In the genomic region with DNA sequence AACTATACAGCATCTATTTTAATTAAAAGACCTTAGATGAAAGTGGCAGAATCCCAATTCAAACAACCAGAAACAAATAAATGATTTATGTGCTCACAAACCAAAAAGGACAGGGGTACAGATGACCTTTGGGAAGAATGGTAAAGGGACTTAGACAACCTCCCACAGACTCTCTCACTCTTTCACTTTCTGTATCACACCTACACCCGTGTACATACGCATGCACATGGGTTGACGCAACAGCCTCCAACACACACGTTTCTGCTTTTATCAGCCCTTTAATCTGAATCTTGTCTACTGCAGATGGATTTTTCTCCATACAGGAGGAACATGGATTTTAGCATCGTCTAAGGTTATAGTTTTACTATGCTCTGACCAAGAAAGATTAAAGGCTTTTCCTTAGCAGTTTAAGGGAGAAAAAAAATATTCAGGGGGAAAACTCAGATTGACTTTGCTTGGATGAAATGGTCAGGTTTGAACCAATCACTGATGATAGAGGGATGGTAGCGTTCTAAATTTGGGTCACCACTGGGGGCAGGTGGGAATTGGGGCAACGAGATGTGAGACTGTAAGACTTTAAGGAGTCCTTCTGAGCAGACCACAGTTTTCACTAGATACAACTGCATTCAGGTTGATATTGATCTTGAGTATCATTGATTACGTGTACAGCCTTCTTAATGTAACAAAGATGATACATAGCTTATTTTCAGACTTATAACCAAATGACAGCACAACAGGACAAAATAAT, we compare ENCODE assay signal across 24 cellular contexts.
DNase-seq lines count a peak whose midpoint lies in the region; ATAC-seq and TF ChIP-seq lines count a peak whose summit lies in the region.
"Had no signal": no experiment of that assay in that cellular context is flagged by ENCODE, and none has a peak within 500 bp of the region (broad histone marks: within the 10 kb centered on the region; RNA-seq: fewer than 3 reads in every experiment).

No MANE protein-coding gene starts in this region.

- peaks cover 46% of the 10 kb centered on the region for H3K79me2 ChIP-seq in osteoblast (ENCODE audit: insufficient read depth, low read length)

- H3K27ac ChIP-seq in CD4-positive, CD25-positive, alpha-beta regulatory T cell (ENCODE audit: insufficient read depth, low read length, poor library complexity, severe bottlenecking): no peak overlapping the region
- H3K27ac ChIP-seq in effector memory CD4-positive, alpha-beta T cell (ENCODE audit: insufficient read depth, low read length, poor library complexity, severe bottlenecking): no peak overlapping the region
- no peak overlapping the region for H3K27ac ChIP-seq in osteoblast (ENCODE audit: low read depth, low read length)
- H3K27ac ChIP-seq: 22Rv1, adrenal gland, breast epithelium, prostate gland had no signal

- H3K4me2 ChIP-seq in osteoblast (ENCODE audit: insufficient read depth, low read length): no peak overlapping the region
- H3K4me2 ChIP-seq: GM23338 had no signal

- H3K4me1 ChIP-seq in CD4-positive, CD25-positive, alpha-beta regulatory T cell (ENCODE audit: control insufficient read depth, insufficient read depth, low read length, poor library complexity, severe bottlenecking): peaks cover 3% of the 10 kb centered on the region
- H3K4me1 ChIP-seq in effector memory CD4-positive, alpha-beta T cell (ENCODE audit: control insufficient read depth, insufficient read depth, low read length, poor library complexity, severe bottlenecking): no peaks in the 10 kb centered on the region
- H3K4me1 ChIP-seq in osteoblast (ENCODE audit: insufficient read depth, low read length): peaks cover 9% of the 10 kb centered on the region
- H3K4me1 ChIP-seq: breast epithelium, Caco-2, prostate gland had no signal

- no peak for DNase-seq in activated CD4-positive, CD25-positive, alpha-beta regulatory T cell (lab: John Stamatoyannopoulos, UW)
- DNase-seq in CD4-positive, CD25-positive, alpha-beta regulatory T cell: peak in 2 of 3 donors; percentile 26 to 61
- DNase-seq in effector memory CD4-positive, alpha-beta T cell: peak in 2 of 3 donors; percentile 4 to 14
- DNase-seq in osteoblast (ENCODE audit: insufficient read length, low spot score, missing footprints) (no peak), G401 (ENCODE audit: low spot score) (no peak), NK-92 (lab: John Stamatoyannopoulos, UW; ENCODE audit: unreplicated experiment) (no peak)
- DNase-seq: activated CD4-positive, alpha-beta T cell treated with anti-CD3 and anti-CD28 coated beads, Interleukin-2, amount 50 U/mL, for 1 hour; adrenal gland; Caco-2; cortex of kidney; head of caudate nucleus; KBM-7; NCI-H774; nephron progenitor cell; PC-3; SHP77 treated with DMSO at 0.1 percent for 48 hours; stimulated activated CD4-positive, alpha-beta T cell treated with anti-CD3 and anti-CD28 coated beads, Interleukin-4, amount 100 ng/mL, for 24 hours had no signal

- H3K36me3 Mint-ChIP-seq in CD4-positive, CD25-positive, alpha-beta regulatory T cell: no peaks in the 10 kb centered on the region
- H3K36me3 Mint-ChIP-seq: mesothelial cell of epicardium had no signal

- peak overlapping the region; percentile 77 for H3K4me3 ChIP-seq in CD4-positive, CD25-positive, alpha-beta regulatory T cell (ENCODE audit: low read depth, low read length)
- peak overlapping the region; percentile 7 for H3K4me3 ChIP-seq in effector memory CD4-positive, alpha-beta T cell (ENCODE audit: insufficient read depth, low read depth, low read length, poor library complexity, severe bottlenecking)
- no peak overlapping the region for H3K4me3 ChIP-seq in osteoblast (ENCODE audit: insufficient read depth, low read length)
- H3K4me3 ChIP-seq: adrenal gland, breast epithelium, GM23338, prostate gland had no signal

- no peaks in the 10 kb centered on the region for H3K27me3 Mint-ChIP-seq in CD4-positive, CD25-positive, alpha-beta regulatory T cell

- peaks cover 7% of the 10 kb centered on the region for H4K20me1 ChIP-seq in osteoblast (ENCODE audit: insufficient read depth, low read length)

- ATAC-seq in activated CD4-positive, CD25-positive, alpha-beta regulatory T cell treated with anti-CD3 and anti-CD28 coated beads, Interleukin-2, amount 50 U/mL, for 24 hours: peak; percentile 90 to 93
- peak; percentile 78 to 82 for ATAC-seq in CD4-positive, CD25-positive, alpha-beta regulatory T cell (ENCODE audit: low read depth in 2 of 2)
- ATAC-seq in HG03060 (IDR thresholded peaks at IDR 0.05; ENCODE audit: low read depth, unreplicated experiment): peak; percentile 69
- ATAC-seq: GM23338, PC-3 had no signal

- H3K4me1 Mint-ChIP-seq in CD4-positive, CD25-positive, alpha-beta regulatory T cell: peaks cover 0 to 22% (median 19%) of the 10 kb centered on the region in 4 donors

- H2AFZ ChIP-seq in osteoblast (ENCODE audit: low read length): no peak overlapping the region
- H2AFZ ChIP-seq: GM23338 had no signal

- no peaks in the 10 kb centered on the region for H3K27me3 ChIP-seq in CD4-positive, CD25-positive, alpha-beta regulatory T cell (ENCODE audit: control insufficient read depth, insufficient read depth, low read length)
- H3K27me3 ChIP-seq in effector memory CD4-positive, alpha-beta T cell (replicated peaks; ENCODE audit: control insufficient read depth, insufficient read depth, low read length, poor library complexity, severe bottlenecking): no peaks in the 10 kb centered on the region
- no peaks in the 10 kb centered on the region for H3K27me3 ChIP-seq in osteoblast (ENCODE audit: insufficient read depth, low read length)
- H3K27me3 ChIP-seq: adrenal gland, breast epithelium had no signal

- no peak for TF ChIP-seq CTCF in osteoblast (IDR thresholded peaks at IDR 0.05; ENCODE audit: extremely low read depth, low read depth, low read length)

- H3K9me3 ChIP-seq in CD4-positive, CD25-positive, alpha-beta regulatory T cell (ENCODE audit: control insufficient read depth in 2 of 2, low read length in 2 of 2): no peaks in the 10 kb centered on the region
- H3K9me3 ChIP-seq in effector memory CD4-positive, alpha-beta T cell (ENCODE audit: control insufficient read depth, low read length): no peaks in the 10 kb centered on the region
- no peaks in the 10 kb centered on the region for H3K9me3 ChIP-seq in osteoblast (ENCODE audit: low read depth, low read length)
- H3K9me3 ChIP-seq: adrenal gland, breast epithelium, Caco-2, prostate gland had no signal

- H3K4me3 Mint-ChIP-seq in CD4-positive, CD25-positive, alpha-beta regulatory T cell: peak overlapping the region; percentile 28 to 62 (median 61)
- H3K4me3 Mint-ChIP-seq: GM23338, mesothelial cell of epicardium, nephron progenitor cell had no signal

- no peaks in the 10 kb centered on the region for H3K36me3 ChIP-seq in CD4-positive, CD25-positive, alpha-beta regulatory T cell (ENCODE audit: control insufficient read depth, insufficient read depth, low read length)
- H3K36me3 ChIP-seq in effector memory CD4-positive, alpha-beta T cell (ENCODE audit: control insufficient read depth, insufficient read depth, low read length): no peaks in the 10 kb centered on the region
- peaks cover 12% of the 10 kb centered on the region for H3K36me3 ChIP-seq in osteoblast (ENCODE audit: insufficient read depth, low read length)
- H3K36me3 ChIP-seq: adrenal gland, breast epithelium, prostate gland had no signal

- peak overlapping the region in 2 of 3 donors; percentile 47 to 86 for H3K27ac Mint-ChIP-seq in CD4-positive, CD25-positive, alpha-beta regulatory T cell
- H3K27ac Mint-ChIP-seq: GM23338, mesothelial cell of epicardium, nephron progenitor cell had no signal

- H3K9me3 Mint-ChIP-seq in CD4-positive, CD25-positive, alpha-beta regulatory T cell: peaks cover 0 to 2% (median 0%) of the 10 kb centered on the region in 7 donors
- H3K9me3 Mint-ChIP-seq: GM23338, mesothelial cell of epicardium, nephron progenitor cell had no signal

- in situ Hi-C loops in G401 (cut with HindIII; ENCODE audit: low sequenced_read_pairs): no loop called here

Comparison
In these comparisons a context has a peak if more than half of its experiments do, and no peak if none do; other contexts are left out.
1. DNase-seq: peak in CD4-positive, CD25-positive, alpha-beta regulatory T cell (2 of 3) and effector memory CD4-positive, alpha-beta T cell (2 of 3); none in activated CD4-positive, CD25-positive, alpha-beta regulatory T cell (0 of 4), osteoblast (single experiment), G401 (single experiment) and NK-92 (single experiment).
2. Peak in every context shown above with its lines, with median percentiles within 50 percentile points of each other: ATAC-seq.